Comparison of ENCODE assay signal across 11 cellular contexts in the genomic region with DNA sequence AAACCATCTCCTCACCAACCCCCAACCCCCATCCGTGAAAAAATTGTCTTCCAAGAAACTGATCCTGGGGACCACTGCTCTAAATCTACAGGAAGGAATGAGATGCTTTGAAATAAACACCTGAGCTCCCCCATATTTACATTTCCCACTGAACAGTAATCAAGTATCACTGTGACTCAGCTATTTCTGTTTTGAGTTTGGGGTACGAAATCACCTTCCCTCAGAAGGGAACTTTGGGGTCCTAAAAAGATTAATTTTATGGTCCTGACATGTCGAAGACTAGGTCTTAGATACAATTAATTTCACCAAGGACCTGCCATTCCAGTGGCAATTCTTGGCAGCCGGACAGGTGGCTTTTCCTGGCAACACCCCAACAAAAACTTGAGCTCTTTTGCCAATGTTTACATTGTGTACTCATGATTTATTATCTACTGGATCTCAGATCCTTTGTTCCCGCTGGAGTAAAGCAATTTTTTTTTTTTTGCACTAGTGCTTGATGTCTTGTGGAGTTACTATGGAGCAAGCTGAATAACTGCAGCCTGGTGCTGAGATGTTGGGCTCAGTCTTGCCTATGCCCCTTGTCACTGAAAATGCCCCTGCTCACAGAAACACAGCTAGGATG. TPM values are rescaled to one million over a fixed set of nuclear protein-coding genes. Genes with fewer than 3 reads are reported as not detected.
DNase-seq lines count a peak whose midpoint lies in the region; ATAC-seq, FAIRE-seq and TF ChIP-seq lines count a peak whose summit lies in the region.
"Had no signal": no experiment of that assay in that cellular context is flagged by ENCODE, and none has a peak within 500 bp of the region (broad histone marks: within the 10 kb centered on the region; RNA-seq: fewer than 3 reads in every experiment).

No MANE protein-coding gene starts in this region.

- CTCF ChIA-PET in activated CD4-positive, alpha-beta T cell treated with anti-CD3 and anti-CD28 coated beads for 36 hours (lab: Charles Lee): interaction anchor here (0.5 to 1.4 kb wide), 13 partner anchors 10 to 282 kb away, joined by 3 to 8 read pairs (median 4); a partner anchor contains a TSS
- CTCF ChIA-PET in activated CD4-positive, alpha-beta T cell treated with anti-CD3 and anti-CD28 coated beads, Interleukin-2, amount 10 ng/mL, durations not matched to agents 7 days and 5 days (lab: Charles Lee): interaction anchor here (0.7 to 1.6 kb wide), 2 partner anchors 56 to 443 kb away, joined by 4 to 7 read pairs; no protein-coding TSS in a partner anchor
- CTCF ChIA-PET in PC-3 (lab: Charles Lee): interaction anchor here (0.6 kb wide), 3 partner anchors 91 to 222 kb away, joined by 3 to 5 read pairs (median 4); no protein-coding TSS in a partner anchor

- H3K27ac Mint-ChIP-seq in activated CD4-positive, alpha-beta T cell treated with anti-CD3 and anti-CD28 coated beads for 36 hours: peak overlapping the region; percentile 63
- no peak overlapping the region for H3K27ac Mint-ChIP-seq in activated CD4-positive, alpha-beta T cell treated with anti-CD3 and anti-CD28 coated beads, Interleukin-2, amount 10 ng/mL, durations not matched to agents 7 days and 5 days

- H3K27ac ChIP-seq in PC-3 (ENCODE audit: low read length) (0 out of 2 replicates have a peak overlapping the region, but pooled peaks have one; percentile 11), stomach (peak overlapping the region; percentile 18 to 78 (median 68))
- H3K27ac ChIP-seq: parathyroid adenoma had no signal

- TF ChIP-seq CTCF in PC-3 (conservative IDR thresholded peaks at IDR 0.05; ENCODE audit: low read depth, low read length): no peak
- TF ChIP-seq CTCF in fibroblast of mammary gland (conservative IDR thresholded peaks at IDR 0.05; ENCODE audit: control insufficient read depth, insufficient read depth, low read depth, low read length): no peak
- no peak for TF ChIP-seq CTCF in stomach (IDR thresholded peaks at IDR 0.05)

- POLR2A ChIA-PET in activated CD4-positive, alpha-beta T cell treated with anti-CD3 and anti-CD28 coated beads for 36 hours (lab: Charles Lee): no interaction called here
- POLR2A ChIA-PET in activated CD4-positive, alpha-beta T cell treated with anti-CD3 and anti-CD28 coated beads, Interleukin-2, amount 10 ng/mL, durations not matched to agents 7 days and 5 days (lab: Charles Lee): interaction anchor here (0.7 kb wide), 1 partner anchor 10 kb away, joined by 5 read pairs; no protein-coding TSS in a partner anchor
- POLR2A ChIA-PET in PC-3 (lab: Charles Lee; ENCODE audit: unreplicated experiment): interaction anchor here (0.8 kb wide), 1 partner anchor 14 kb away, joined by 5 read pairs; a partner anchor contains a TSS

- H3K9me3 Mint-ChIP-seq in activated CD4-positive, alpha-beta T cell treated with anti-CD3 and anti-CD28 coated beads for 36 hours (ENCODE audit: low read depth): no peaks in the 10 kb centered on the region
- H3K9me3 Mint-ChIP-seq in activated CD4-positive, alpha-beta T cell treated with anti-CD3 and anti-CD28 coated beads, Interleukin-2, amount 10 ng/mL, durations not matched to agents 7 days and 5 days: peaks cover 3% of the 10 kb centered on the region

- peaks cover 69% of the 10 kb centered on the region for H3K4me1 Mint-ChIP-seq in activated CD4-positive, alpha-beta T cell treated with anti-CD3 and anti-CD28 coated beads for 36 hours
- H3K4me1 Mint-ChIP-seq in activated CD4-positive, alpha-beta T cell treated with anti-CD3 and anti-CD28 coated beads, Interleukin-2, amount 10 ng/mL, durations not matched to agents 7 days and 5 days: peaks cover 67% of the 10 kb centered on the region

- no peak overlapping the region for H3K9ac ChIP-seq in PC-3 (ENCODE audit: low read length)
- H3K9ac ChIP-seq: parathyroid adenoma had no signal

- peaks cover 25% of the 10 kb centered on the region for H3K36me3 Mint-ChIP-seq in activated CD4-positive, alpha-beta T cell treated with anti-CD3 and anti-CD28 coated beads for 36 hours (ENCODE audit: low read depth)
- peaks cover 77% of the 10 kb centered on the region for H3K36me3 Mint-ChIP-seq in activated CD4-positive, alpha-beta T cell treated with anti-CD3 and anti-CD28 coated beads, Interleukin-2, amount 10 ng/mL, durations not matched to agents 7 days and 5 days (ENCODE audit: low read depth)

- peaks cover 7% of the 10 kb centered on the region; the same call in 1 of the 2 replicates for H3K36me3 ChIP-seq in PC-3 (ENCODE audit: low read depth, low read length)
- H3K36me3 ChIP-seq in stomach: peaks cover 17 to 38% (median 35%) of the 10 kb centered on the region in 4 donors

- no peaks in the 10 kb centered on the region for H3K9me3 ChIP-seq in PC-3 (ENCODE audit: low read length)
- no peaks in the 10 kb centered on the region for H3K9me3 ChIP-seq in stomach

- BruUV-seq in PC-3 (replicated peaks; lab: Mats Ljungman, UMichigan): no TSS peak

- 12 to 28% (median 18%) methylated on average over 5 of the region's 5 CpGs for WGBS in stomach, 5 donors

- no peaks in the 10 kb centered on the region for H3K9me2 ChIP-seq in PC-3 (replicated peaks; ENCODE audit: low read length)

- H3K27me3 ChIP-seq in PC-3 (ENCODE audit: low read length): no peaks in the 10 kb centered on the region
- H3K27me3 ChIP-seq in stomach: no peaks in the 10 kb centered on the region

- no peak overlapping the region for H3K4me3 ChIP-seq in PC-3 (ENCODE audit: low read length)
- no peak overlapping the region for H3K4me3 ChIP-seq in fibroblast of mammary gland (ENCODE audit: control insufficient read depth, low read depth, low read length)
- H3K4me3 ChIP-seq in stomach: no peak overlapping the region

- no peaks in the 10 kb centered on the region for H4K20me1 ChIP-seq in PC-3 (ENCODE audit: low read length)

- no peak overlapping the region for H3K4me3 Mint-ChIP-seq in activated CD4-positive, alpha-beta T cell treated with anti-CD3 and anti-CD28 coated beads for 36 hours
- no peak overlapping the region for H3K4me3 Mint-ChIP-seq in activated CD4-positive, alpha-beta T cell treated with anti-CD3 and anti-CD28 coated beads, Interleukin-2, amount 10 ng/mL, durations not matched to agents 7 days and 5 days

- ATAC-seq in activated CD4-positive, alpha-beta T cell treated with anti-CD3 and anti-CD28 coated beads for 36 hours: no peak
- peak; percentile 51 for ATAC-seq in PC-3

- peak overlapping the region; percentile 53 for H3K4me2 ChIP-seq in PC-3 (ENCODE audit: low read length)

- no peaks in the 10 kb centered on the region for H3K27me3 Mint-ChIP-seq in activated CD4-positive, alpha-beta T cell treated with anti-CD3 and anti-CD28 coated beads for 36 hours
- H3K27me3 Mint-ChIP-seq in activated CD4-positive, alpha-beta T cell treated with anti-CD3 and anti-CD28 coated beads, Interleukin-2, amount 10 ng/mL, durations not matched to agents 7 days and 5 days: no peaks in the 10 kb centered on the region

- no peaks in the 10 kb centered on the region for H3F3A ChIP-seq in PC-3 (ENCODE audit: low read length, unreplicated experiment)

- intact Hi-C loops in activated CD4-positive, alpha-beta T cell treated with anti-CD3 and anti-CD28 coated beads for 36 hours (cut with DNase I, micrococcal nuclease): no loop called here
- intact Hi-C loops in PC-3 (cut with micrococcal nuclease) (loop anchor here (5.0 to 10.0 kb wide), 3 partner anchors 58 to 275 kb away; a partner anchor contains a TSS), stomach (cut with DNase I; ENCODE audit: low total_unique reads) (no loop called here)

- no peak for TF ChIP-seq EP300 in stomach (IDR thresholded peaks at IDR 0.05)

- no peaks in the 10 kb centered on the region for H3K79me2 ChIP-seq in PC-3 (ENCODE audit: low read length)

- TF ChIP-seq POLR2A in stomach (IDR thresholded peaks at IDR 0.05) (no peak), GM12891 (IDR thresholded peaks at IDR 0.05; ENCODE audit: low read depth, low read length) (no peak)

- FAIRE-seq in GM12891 (lab: Jason Lieb, UNC): no peak

- H2AFZ ChIP-seq in PC-3 (ENCODE audit: low read length): no peak overlapping the region
- H2AFZ ChIP-seq: parathyroid adenoma had no signal

- no peak for DNase-seq in activated CD4-positive, alpha-beta T cell treated with anti-CD3 and anti-CD28 coated beads for 36 hours
- DNase-seq in activated CD4-positive, alpha-beta T cell treated with anti-CD3 and anti-CD28 coated beads, Interleukin-2, amount 10 ng/mL, durations not matched to agents 7 days and 5 days: no peak
- DNase-seq in PC-3 (peak; percentile 90), fibroblast of mammary gland (ENCODE audit: low read depth) (peak; percentile 61), stomach (peak; percentile 89), anterior cingulate cortex (lab: John Stamatoyannopoulos, UW) (no peak), NCI-H446 treated with DMSO at 0.1 percent for 48 hours (lab: John Stamatoyannopoulos, UW) (no peak), GM12891 (ENCODE audit: insufficient read length, low spot score) (no peak)
- DNase-seq: activated gamma-delta T cell treated with Interleukin-2 at 50 U/mL for 16 hours; NK-92 treated with Interleukin-12 subunit alpha and Interleukin-12 subunit beta, amount 100 ng/mL, for 24 hours had no signal

- H3K4me1 ChIP-seq in PC-3 (ENCODE audit: insufficient read depth, low read length) (peaks cover 27% of the 10 kb centered on the region), stomach (peaks cover 35 to 59% (median 53%) of the 10 kb centered on the region in 4 donors)

TF ChIP-seq in GM12891, 5 proteins besides CTCF, POLR2A, EP300 and RAD21:
- TF ChIP-seq PAX5 (IDR thresholded peaks at IDR 0.05; ENCODE audit: insufficient read depth, low read length, severe bottlenecking) (no peak), SPI1 (IDR thresholded peaks at IDR 0.05; ENCODE audit: low read depth, low read length) (no peak), POU2F2 (IDR thresholded peaks at IDR 0.05; ENCODE audit: low read depth, low read length) (no peak), TAF1 (IDR thresholded peaks at IDR 0.05; ENCODE audit: low read depth, low read length) (no peak), POLR2AphosphoS5 (IDR thresholded peaks at IDR 0.05; ENCODE audit: low read depth, low read length) (no peak)

RNA-seq across cellular contexts. Expression of a gene that starts 14.3 kb away (rescaled TPM):
- 10 to 100 TPM; 28.8 to 29.8 TPM for total RNA-seq in activated CD4-positive, alpha-beta T cell treated with anti-CD3 and anti-CD28 coated beads for 36 hours
- total RNA-seq in activated CD4-positive, alpha-beta T cell treated with anti-CD3 and anti-CD28 coated beads, Interleukin-2, amount 10 ng/mL, durations not matched to agents 7 days and 5 days: 100 to 1,000 TPM; 199 to 212 TPM
- 7.5 and 14.5 TPM in 2 replicates for total RNA-seq in PC-3 (2014; rRNA removed)
- 10 to 100 TPM in 4 of 5 donors, under 1 TPM in 1; 0.58 to 59.5 (median 20.2) TPM for total RNA-seq in stomach
- polyA plus RNA-seq in stomach: 1 to 10 TPM; 3.8 to 5.5 (median 5.2) TPM
- polyA plus RNA-seq in GM12891 (2012; ENCODE audit: low read depth, missing spikeins): 8.3 TPM

Comparison
In these comparisons a context has a peak if more than half of its experiments do, and no peak if none do; other contexts are left out.
1. DNase-seq: peak in PC-3 (single experiment), fibroblast of mammary gland (single experiment) and stomach (single experiment); none in activated CD4-positive, alpha-beta T cell treated with anti-CD3 and anti-CD28 coated beads for 36 hours (single experiment), activated CD4-positive, alpha-beta T cell treated with anti-CD3 and anti-CD28 coated beads, Interleukin-2, amount 10 ng/mL, durations not matched to agents 7 days and 5 days (single experiment), anterior cingulate cortex (0 of 58), NCI-H446 treated with DMSO at 0.1 percent for 48 hours (single experiment) and GM12891 (single experiment).